Comparison of ENCODE assay signal across 27 cellular contexts in the genomic region with DNA sequence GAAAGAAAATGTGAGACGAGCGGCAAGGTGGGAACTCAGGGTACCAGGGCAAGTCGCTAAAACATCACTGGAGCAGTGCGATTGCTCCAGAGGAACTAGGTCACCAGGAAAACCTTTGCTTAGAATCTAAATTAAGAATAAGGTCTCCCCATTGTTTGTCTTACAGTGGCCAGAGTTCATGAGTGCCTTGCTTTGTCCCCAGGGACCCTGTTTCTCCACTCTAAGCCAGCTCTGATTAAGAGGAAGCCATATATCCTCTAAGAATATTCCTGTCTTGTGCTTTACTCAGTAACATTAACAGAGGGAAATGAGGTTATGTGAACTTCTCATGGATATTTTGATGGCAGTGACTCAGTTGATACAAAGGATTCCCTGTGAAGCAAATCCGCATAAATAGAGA.
A peak's percentile ranks its signal among the peaks of the same experiment; 100 is the strongest.
DNase-seq lines count a peak whose midpoint lies in the region; ATAC-seq, FAIRE-seq and TF ChIP-seq lines count a peak whose summit lies in the region.
"Had no signal": no experiment of that assay in that cellular context is flagged by ENCODE, and none has a peak within 500 bp of the region (broad histone marks: within the 10 kb centered on the region; RNA-seq: fewer than 3 reads in every experiment).

No MANE protein-coding gene starts in this region.

- no peak for DNase-seq in Right ventricle myocardium inferior (ENCODE audit: missing footprints)
- DNase-seq in cardiac septum (ENCODE audit: low spot score) = no peak
- peak; percentile 51 to 67 for DNase-seq in cardiac fibroblast (ENCODE audit: low read depth in 2 of 2)
- DNase-seq in kidney = no peak
- no peak for DNase-seq in MG63
- no peak for DNase-seq in foreskin melanocyte
- no peak for DNase-seq in endothelial cell (ENCODE audit: low spot score)
- DNase-seq: CD4-positive, CD25-positive, alpha-beta regulatory T cell; central memory CD4-positive, alpha-beta T cell; effector CD4-positive, alpha-beta T cell; GF-D8; hippocampal formation; naive thymus-derived CD8-positive, alpha-beta T cell; NCI-H1092; NCI-H2081; NCI-H524 treated with DMSO at 0.1 percent for 48 hours; posterior cingulate gyrus; SHP77 treated with DMSO at 0.1 percent for 48 hours had no signal

- H3K9me3 ChIP-seq in kidney (ENCODE audit: control insufficient read depth in 1 of 2, low read length in 2 of 2) (no peaks in the 10 kb centered on the region), subcutaneous abdominal adipose tissue (ENCODE audit: control insufficient read depth in 5 of 5, low read length in 5 of 5) (peaks cover 0 to 3% (median 0%) of the 10 kb centered on the region in 5 donors), MG63 (no peaks in the 10 kb centered on the region)
- H3K9me3 ChIP-seq: esophagus muscularis mucosa, vagina had no signal

- TF ChIP-seq CTCF in cardiac fibroblast (IDR thresholded peaks at IDR 0.05; ENCODE audit: low read depth, low read length) = no peak
- TF ChIP-seq CTCF in kidney (IDR thresholded peaks at IDR 0.05; ENCODE audit: borderline replicate concordance, extremely low read depth, insufficient read depth) = no peak
- no peak for TF ChIP-seq CTCF in endothelial cell (IDR thresholded peaks at IDR 0.05; ENCODE audit: unreplicated experiment)

- intact Hi-C loops in Right ventricle myocardium inferior (cut with DNase I) (loop anchor here (5.0 kb wide), 1 partner anchor 289 kb away; no protein-coding TSS in a partner anchor), cardiac septum (cut with DNase I) (loop anchor here (5.0 kb wide), 1 partner anchor 214 kb away; no protein-coding TSS in a partner anchor), kidney (cut with DNase I) (no loop called here)

- peak; percentile 52 for FAIRE-seq in kidney (lab: Jason Lieb, UNC)
- FAIRE-seq: GM19239, H54, islet of Langerhans had no signal

- H3K9me3 Mint-ChIP-seq in endothelial cell (ENCODE audit: unreplicated experiment) = no peaks in the 10 kb centered on the region
- H3K9me3 Mint-ChIP-seq: CD4-positive, CD25-positive, alpha-beta regulatory T cell; memory B cell; naive thymus-derived CD8-positive, alpha-beta T cell had no signal

- H3K4me1 ChIP-seq in kidney (ENCODE audit: control insufficient read depth in 1 of 2, insufficient read depth in 1 of 2, low read depth in 1 of 2, low read length in 2 of 2) (no peaks in the 10 kb centered on the region), subcutaneous abdominal adipose tissue (ENCODE audit: control insufficient read depth in 5 of 5, insufficient read depth in 5 of 5, low read length in 5 of 5) (peaks cover 0 to 25% (median 19%) of the 10 kb centered on the region in 5 donors)
- H3K4me1 ChIP-seq: esophagus muscularis mucosa, vagina had no signal

- H3K36me3 ChIP-seq in kidney (ENCODE audit: control insufficient read depth in 1 of 2, insufficient read depth in 2 of 2, low read length in 2 of 2) (no peaks in the 10 kb centered on the region), subcutaneous abdominal adipose tissue (ENCODE audit: control insufficient read depth in 5 of 5, insufficient read depth in 5 of 5, low read length in 5 of 5) (no peaks in the 10 kb centered on the region), MG63 (no peaks in the 10 kb centered on the region)
- H3K36me3 ChIP-seq: esophagus muscularis mucosa, vagina had no signal

- ATAC-seq in Right ventricle myocardium inferior = peak; percentile 71
- ATAC-seq: naive thymus-derived CD8-positive, alpha-beta T cell had no signal

- no peak overlapping the region for H3K27ac Mint-ChIP-seq in endothelial cell (ENCODE audit: unreplicated experiment)
- H3K27ac Mint-ChIP-seq: CD4-positive, CD25-positive, alpha-beta regulatory T cell; memory B cell; naive thymus-derived CD8-positive, alpha-beta T cell had no signal

- peaks cover 13% of the 10 kb centered on the region for H3K4me1 Mint-ChIP-seq in endothelial cell (ENCODE audit: unreplicated experiment)

- no peaks in the 10 kb centered on the region for H3K36me3 Mint-ChIP-seq in endothelial cell (ENCODE audit: low read depth, unreplicated experiment)
- H3K36me3 Mint-ChIP-seq: CD4-positive, CD25-positive, alpha-beta regulatory T cell had no signal

- no peaks in the 10 kb centered on the region for H3K27me3 ChIP-seq in subcutaneous abdominal adipose tissue (ENCODE audit: control insufficient read depth in 5 of 5, insufficient read depth in 4 of 5, low read length in 5 of 5)
- H3K27me3 ChIP-seq in MG63 = no peaks in the 10 kb centered on the region; the same call in 1 of the 2 replicates
- H3K27me3 ChIP-seq: esophagus muscularis mucosa, vagina had no signal

- H3K4me3 Mint-ChIP-seq in endothelial cell (ENCODE audit: unreplicated experiment) = no peak overlapping the region
- H3K4me3 Mint-ChIP-seq: CD4-positive, CD25-positive, alpha-beta regulatory T cell; memory B cell; naive thymus-derived CD8-positive, alpha-beta T cell had no signal

- peak overlapping the region in 1 of 2 donors; percentile 20 for H3K27ac ChIP-seq in kidney (ENCODE audit: low read depth in 2 of 2, low read length in 2 of 2)
- peak overlapping the region; percentile 19 for H3K27ac ChIP-seq in subcutaneous abdominal adipose tissue (ENCODE audit: low read depth, low read length)
- H3K27ac ChIP-seq: esophagus muscularis mucosa, KMS-11, vagina had no signal

- no peak overlapping the region for H3K9ac ChIP-seq in kidney (ENCODE audit: low read length in 2 of 2)
- no peak overlapping the region for H3K9ac ChIP-seq in subcutaneous abdominal adipose tissue (ENCODE audit: low read length in 5 of 5)
- H3K9ac ChIP-seq: KMS-11 had no signal

- no peaks in the 10 kb centered on the region for H3K27me3 Mint-ChIP-seq in endothelial cell (ENCODE audit: unreplicated experiment)
- H3K27me3 Mint-ChIP-seq: memory B cell had no signal

- H3K4me3 ChIP-seq in cardiac fibroblast (replicated peaks in 1 of 2; ENCODE audit: low read depth in 2 of 2, low read length in 2 of 2) (no peak overlapping the region), kidney (ENCODE audit: low read length in 2 of 2) (no peak overlapping the region), subcutaneous abdominal adipose tissue (ENCODE audit: low read depth in 1 of 5, low read length in 5 of 5) (no peak overlapping the region), MG63 (no peak overlapping the region)
- H3K4me3 ChIP-seq: esophagus muscularis mucosa, smooth muscle cell, vagina had no signal

Comparison
In these comparisons a context has a peak if more than half of its experiments do, and no peak if none do; other contexts are left out.
1. DNase-seq: peak in cardiac fibroblast (2 of 2); none in Right ventricle myocardium inferior (single experiment), cardiac septum (single experiment), kidney (single experiment), MG63 (single experiment), foreskin melanocyte (single experiment) and endothelial cell (single experiment).